In the genomic region with DNA sequence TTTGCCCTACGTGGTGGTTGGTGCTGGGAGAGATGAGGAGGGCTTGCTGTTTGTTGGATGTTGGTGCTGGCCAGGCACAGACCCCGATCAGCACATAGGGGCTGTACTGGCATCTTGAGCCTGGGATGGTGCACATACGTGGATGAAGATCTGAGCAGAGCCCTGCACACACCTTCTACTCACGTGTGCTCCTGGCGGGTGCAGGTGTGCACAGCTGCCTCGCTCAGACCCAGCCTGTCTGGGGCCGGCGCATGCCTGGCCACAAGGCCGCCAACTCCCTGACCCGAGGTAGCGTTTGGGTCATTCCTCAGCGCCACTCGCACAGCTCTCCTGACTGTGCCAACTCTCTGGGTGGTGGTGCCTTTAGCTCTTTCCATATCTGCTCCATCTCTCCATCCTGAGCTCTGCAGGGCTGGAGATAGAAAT, we compare ENCODE assay signal across 24 cellular contexts. TPM values are rescaled to one million over a fixed set of nuclear protein-coding genes. Genes with fewer than 3 reads are reported as not detected.
A peak's percentile ranks its signal among the peaks of the same experiment; 100 is the strongest.
DNase-seq lines count a peak whose midpoint lies in the region; ATAC-seq and TF ChIP-seq lines count a peak whose summit lies in the region.
"Had no signal": no experiment of that assay in that cellular context is flagged by ENCODE, and none has a peak within 500 bp of the region (broad histone marks: within the 10 kb centered on the region; RNA-seq: fewer than 3 reads in every experiment).

No MANE protein-coding gene starts in this region.

- H3K9me2 ChIP-seq in Karpas-422 (replicated peaks; ENCODE audit: insufficient read depth, low read length) = no peaks in the 10 kb centered on the region

- H3K27ac ChIP-seq in Karpas-422 (ENCODE audit: low read length) = peak overlapping the region; percentile 98
- peak overlapping the region; percentile 9 for H3K27ac ChIP-seq in thymus (ENCODE audit: low read depth)
- H3K27ac ChIP-seq in colonic mucosa = no peak overlapping the region
- H3K27ac ChIP-seq: HL-60 had no signal

- H3K36me3 ChIP-seq in Karpas-422 (ENCODE audit: insufficient read depth, low read length) (peaks cover 7% of the 10 kb centered on the region), thymus (ENCODE audit: control insufficient read depth, insufficient read depth) (no peaks in the 10 kb centered on the region), colonic mucosa (no peaks in the 10 kb centered on the region)

- H3K4me2 ChIP-seq in Karpas-422 (ENCODE audit: low read depth, low read length, poor library complexity, severe bottlenecking) = no peak overlapping the region

- WGBS in thymus = 98% methylated on average over 13 of the region's 13 CpGs

- H3K4me1 Mint-ChIP-seq in WTC11 (peaks cover 57% of the 10 kb centered on the region), endothelial cell (ENCODE audit: unreplicated experiment) (peaks cover 97% of the 10 kb centered on the region)

- ATAC-seq in WTC11 = no peak
- ATAC-seq in HG02763 (IDR thresholded peaks at IDR 0.05; ENCODE audit: unreplicated experiment) = no peak
- ATAC-seq: CD8-positive, alpha-beta T cell had no signal

- POLR2A ChIA-PET in WTC11 (lab: Charles Lee) = interaction anchor here (0.7 kb wide), 1 partner anchor 30 kb away, joined by 3 read pairs; no protein-coding TSS in a partner anchor

- H3K79me2 ChIP-seq in Karpas-422 (ENCODE audit: low read length) = peaks cover 99% of the 10 kb centered on the region

- H3K27me3 ChIP-seq in Karpas-422 (ENCODE audit: low read length) = no peaks in the 10 kb centered on the region
- no peaks in the 10 kb centered on the region for H3K27me3 ChIP-seq in thymus (ENCODE audit: control insufficient read depth, insufficient read depth)
- H3K27me3 ChIP-seq in colonic mucosa = no peaks in the 10 kb centered on the region

- H3K9ac ChIP-seq in Karpas-422 (ENCODE audit: low read length) = no peak overlapping the region
- no peak overlapping the region for H3K9ac ChIP-seq in colonic mucosa (ENCODE audit: low read depth in 2 of 2, low read length in 2 of 2)

- H3K9me3 ChIP-seq in Karpas-422 (ENCODE audit: low read length) = no peaks in the 10 kb centered on the region
- H3K9me3 ChIP-seq in thymus (ENCODE audit: control insufficient read depth) = no peaks in the 10 kb centered on the region
- H3K9me3 ChIP-seq in colonic mucosa = no peaks in the 10 kb centered on the region

- H3K27ac Mint-ChIP-seq in WTC11 (peak overlapping the region; percentile 39; the same call in 1 of the 2 replicates), endothelial cell (ENCODE audit: unreplicated experiment) (peak overlapping the region; percentile 48)
- H3K27ac Mint-ChIP-seq: CD8-positive, alpha-beta T cell had no signal

- CTCF ChIA-PET in WTC11 (lab: Charles Lee) = interaction anchor here (1.7 kb wide), 1 partner anchor 8 kb away, joined by 3 read pairs; no protein-coding TSS in a partner anchor

- H3K4me1 ChIP-seq in Karpas-422 (ENCODE audit: low read length) = peaks cover 88% of the 10 kb centered on the region
- peaks cover 13% of the 10 kb centered on the region for H3K4me1 ChIP-seq in thymus (ENCODE audit: control insufficient read depth, insufficient read depth, low read length)
- no peaks in the 10 kb centered on the region for H3K4me1 ChIP-seq in colonic mucosa

- H3K4me3 Mint-ChIP-seq in WTC11 = no peak overlapping the region
- no peak overlapping the region for H3K4me3 Mint-ChIP-seq in endothelial cell (ENCODE audit: unreplicated experiment)
- H3K4me3 Mint-ChIP-seq: CD8-positive, alpha-beta T cell had no signal

- H3K9me3 Mint-ChIP-seq in WTC11 (no peaks in the 10 kb centered on the region), endothelial cell (ENCODE audit: unreplicated experiment) (no peaks in the 10 kb centered on the region)
- H3K9me3 Mint-ChIP-seq: CD8-positive, alpha-beta T cell had no signal

- H4K20me1 ChIP-seq in Karpas-422 (ENCODE audit: insufficient read depth, low read depth, low read length) = peaks cover 4% of the 10 kb centered on the region; the same call in 1 of the 2 replicates

- H3K27me3 Mint-ChIP-seq in WTC11 (ENCODE audit: low read depth) (no peaks in the 10 kb centered on the region), endothelial cell (ENCODE audit: unreplicated experiment) (peaks cover 16% of the 10 kb centered on the region)

- H3K4me3 ChIP-seq in Karpas-422 (ENCODE audit: low read length) = no peak overlapping the region
- no peak overlapping the region for H3K4me3 ChIP-seq in thymus (ENCODE audit: low read length)
- H3K4me3 ChIP-seq in colonic mucosa = no peak overlapping the region

- TF ChIP-seq CTCF in WTC11 (IDR thresholded peaks at IDR 0.05) (no peak), endothelial cell (IDR thresholded peaks at IDR 0.05; ENCODE audit: unreplicated experiment) (no peak), colonic mucosa (IDR thresholded peaks at IDR 0.05) (no peak)

- intact Hi-C loops in colonic mucosa (cut with DNase I) = no loop called here

- DNase-seq in Karpas-422 (no peak), WTC11 (ENCODE audit: low spot score) (no peak), endothelial cell (ENCODE audit: low spot score) (no peak), NCI-H524 (lab: John Stamatoyannopoulos, UW) (no peak), colonic mucosa (no peak), DMS 273 (lab: John Stamatoyannopoulos, UW; ENCODE audit: unreplicated experiment) (no peak)
- DNase-seq: C1 segment of cervical spinal cord; CD8-positive, alpha-beta T cell; DMS53; GDM1; KG1; MV-4-11; NCI-H1105 treated with DMSO at 0.1 percent for 48 hours; NCI-H1694 treated with DMSO at 0.1 percent for 48 hours; NCI-H2081 treated with DMSO at 0.1 percent for 48 hours; NCI-H2171 treated with DMSO at 0.1 percent for 48 hours; NCI-H526; Right ventricle myocardium superior; SW 1271 had no signal

- no peak overlapping the region for H2AFZ ChIP-seq in Karpas-422 (ENCODE audit: low read length)

- no peaks in the 10 kb centered on the region for H3K36me3 Mint-ChIP-seq in WTC11
- H3K36me3 Mint-ChIP-seq in endothelial cell (ENCODE audit: low read depth, unreplicated experiment) = peaks cover 42% of the 10 kb centered on the region
- H3K36me3 Mint-ChIP-seq: CD8-positive, alpha-beta T cell had no signal

TF ChIP-seq in WTC11, 78 proteins besides CTCF, POLR2A, EP300 and RAD21 (continues in another document):
- TF ChIP-seq ATF1 (CRISPR knock-in tag; IDR thresholded peaks at IDR 0.05) (no peak), NFE2L1 (CRISPR knock-in tag; IDR thresholded peaks at IDR 0.05) (no peak), GABPB1 (CRISPR knock-in tag; IDR thresholded peaks at IDR 0.05) (no peak), ZNF232 (CRISPR knock-in tag; IDR thresholded peaks at IDR 0.05) (no peak), ZNF121 (CRISPR knock-in tag; IDR thresholded peaks at IDR 0.05) (no peak), TEAD1 (CRISPR knock-in tag; IDR thresholded peaks at IDR 0.05) (no peak)
- TF ChIP-seq, protein P1, sequence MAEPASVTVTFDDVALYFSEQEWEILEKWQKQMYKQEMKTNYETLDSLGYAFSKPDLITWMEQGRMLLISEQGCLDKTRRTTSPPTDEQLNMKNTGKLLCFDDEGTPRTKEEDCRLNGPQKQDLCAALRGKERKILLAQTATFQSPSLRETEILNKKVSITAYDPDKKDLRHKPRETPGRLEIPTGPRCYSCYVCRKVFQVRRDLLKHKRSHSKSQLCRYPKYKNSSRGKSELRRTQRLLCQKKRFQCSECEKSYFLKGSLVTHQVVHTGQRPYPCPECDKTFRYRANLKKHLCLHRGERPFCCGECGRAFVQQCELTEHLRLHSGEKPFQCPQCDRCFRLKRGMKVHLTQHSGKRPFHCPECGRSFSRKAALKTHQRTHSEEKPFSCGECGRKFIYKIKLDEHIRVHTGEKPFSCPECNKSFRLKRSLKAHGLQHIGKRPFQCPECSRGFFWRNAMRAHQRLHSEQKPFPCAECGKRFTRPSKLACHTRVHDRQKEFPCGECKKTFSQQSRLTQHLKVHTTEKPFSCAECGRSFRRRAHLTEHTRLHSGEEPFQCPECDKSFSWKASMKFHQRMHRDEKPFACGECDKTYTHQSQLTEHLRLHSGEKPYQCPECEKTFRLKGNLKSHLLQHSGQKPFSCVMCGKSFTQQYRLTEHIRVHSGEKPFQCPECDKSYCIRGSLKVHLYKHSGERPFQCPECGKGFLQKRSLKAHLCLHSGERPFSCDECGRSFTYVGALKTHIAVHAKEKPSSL (CRISPR knock-in tag; conservative IDR thresholded peaks at IDR 0.05) = no peak
- TF ChIP-seq, protein P2, sequence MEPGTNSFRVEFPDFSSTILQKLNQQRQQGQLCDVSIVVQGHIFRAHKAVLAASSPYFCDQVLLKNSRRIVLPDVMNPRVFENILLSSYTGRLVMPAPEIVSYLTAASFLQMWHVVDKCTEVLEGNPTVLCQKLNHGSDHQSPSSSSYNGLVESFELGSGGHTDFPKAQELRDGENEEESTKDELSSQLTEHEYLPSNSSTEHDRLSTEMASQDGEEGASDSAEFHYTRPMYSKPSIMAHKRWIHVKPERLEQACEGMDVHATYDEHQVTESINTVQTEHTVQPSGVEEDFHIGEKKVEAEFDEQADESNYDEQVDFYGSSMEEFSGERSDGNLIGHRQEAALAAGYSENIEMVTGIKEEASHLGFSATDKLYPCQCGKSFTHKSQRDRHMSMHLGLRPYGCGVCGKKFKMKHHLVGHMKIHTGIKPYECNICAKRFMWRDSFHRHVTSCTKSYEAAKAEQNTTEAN (CRISPR knock-in tag; IDR thresholded peaks at IDR 0.05) = no peak
- TF ChIP-seq, protein P3, sequence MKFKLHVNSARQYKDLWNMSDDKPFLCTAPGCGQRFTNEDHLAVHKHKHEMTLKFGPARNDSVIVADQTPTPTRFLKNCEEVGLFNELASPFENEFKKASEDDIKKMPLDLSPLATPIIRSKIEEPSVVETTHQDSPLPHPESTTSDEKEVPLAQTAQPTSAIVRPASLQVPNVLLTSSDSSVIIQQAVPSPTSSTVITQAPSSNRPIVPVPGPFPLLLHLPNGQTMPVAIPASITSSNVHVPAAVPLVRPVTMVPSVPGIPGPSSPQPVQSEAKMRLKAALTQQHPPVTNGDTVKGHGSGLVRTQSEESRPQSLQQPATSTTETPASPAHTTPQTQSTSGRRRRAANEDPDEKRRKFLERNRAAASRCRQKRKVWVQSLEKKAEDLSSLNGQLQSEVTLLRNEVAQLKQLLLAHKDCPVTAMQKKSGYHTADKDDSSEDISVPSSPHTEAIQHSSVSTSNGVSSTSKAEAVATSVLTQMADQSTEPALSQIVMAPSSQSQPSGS (CRISPR knock-in tag; IDR thresholded peaks at IDR 0.05; ENCODE audit: borderline replicate concordance, low read depth) = no peak

RNA-seq across cellular contexts. Expression of a gene that starts 18.6 kb away (rescaled TPM):
- total RNA-seq in Karpas-422 (2014; rRNA removed; shearing (Covaris generic); ENCODE audit: low replicate concordance) = 54.7 and 106 TPM in 2 replicates
- total RNA-seq in WTC11 (2021) = 36.1 to 43.6 TPM (median 38.5 TPM) in 3 replicates
- total RNA-seq in endothelial cell (ENCODE audit: unreplicated experiment) = 166 TPM
- 10.3 TPM for polyA plus RNA-seq in thymus
- 1 to 10 TPM; 1.3 to 2.5 TPM for total RNA-seq in colonic mucosa

RNA-seq across cellular contexts. Expression of a gene that starts 55.7 kb away (rescaled TPM):
- not detected in 2 replicates for total RNA-seq in Karpas-422 (2014; rRNA removed; shearing (Covaris generic); ENCODE audit: low replicate concordance)
- total RNA-seq in WTC11 (2021) = 41.1 to 57.0 TPM (median 41.5 TPM) in 3 replicates
- total RNA-seq in endothelial cell (ENCODE audit: unreplicated experiment) = 1.5 TPM
- 0.21 TPM for polyA plus RNA-seq in thymus
- total RNA-seq in colonic mucosa = under 1 TPM in 1 of 2 donors, not detected in 1; 0.17 TPM
- total RNA-seq: CD8-positive, alpha-beta T cell; HT1080; Right ventricle myocardium superior; SK-MEL-5 had no signal

Comparison
In these comparisons a context has a peak if more than half of its experiments do, and no peak if none do; other contexts are left out.
1. RNA of a gene that starts 18.6 kb away (total RNA-seq): 166 TPM in endothelial cell (single experiment), 54.7 to 106 TPM in Karpas-422 and 36.1 to 43.6 TPM in WTC11; 1.3 to 2.5 TPM in colonic mucosa; every median in the first group is over 10 times any median in the second.
2. RNA of a gene that starts 55.7 kb away (total RNA-seq): 41.1 to 57.0 TPM in WTC11; 1.5 TPM in endothelial cell (single experiment), 0.17 TPM in colonic mucosa and not detected in Karpas-422; every median in the first group is over 10 times any median in the second.